Comparison of ENCODE assay signal across 30 cellular contexts in genomic region chr4:1583859-1584258, GRCh38.
"Had no signal": no experiment of that assay in that cellular context is flagged by ENCODE, and none has a peak within 500 bp of the region (broad histone marks: within the 10 kb centered on the region; RNA-seq: fewer than 3 reads in every experiment).

No MANE protein-coding gene starts in this region.

- H3K4me1 ChIP-seq: parathyroid adenoma, testis, upper lobe of right lung had no signal

- H3K27ac Mint-ChIP-seq: mesothelial cell of epicardium; nephron; stimulated activated naive B cell treated with anti-CD40 and anti-IgM and Interleukin-4, amounts not matched to agents 10 μg/mL and 1 μg/mL and 100 μg/mL, for 72 hours had no signal

- H3K36me3 ChIP-seq: left lung, lower lobe of right lung, right atrium auricular region, right lobe of liver, stomach, thyroid gland, transverse colon, upper lobe of right lung had no signal

- H3K9me3 ChIP-seq: lower lobe of right lung, testis, thyroid gland, transverse colon, upper lobe of right lung had no signal

- H3K27me3 ChIP-seq: left lung, right atrium auricular region, right lobe of liver, stomach, testis, thyroid gland, transverse colon, upper lobe of right lung had no signal

- H2AFZ ChIP-seq: parathyroid adenoma had no signal

- H3K4me3 Mint-ChIP-seq: immature natural killer cell; mesothelial cell of epicardium; naive thymus-derived CD8-positive, alpha-beta T cell; nephron; neural crest cell; stimulated activated naive B cell treated with anti-CD40 and anti-IgM and Interleukin-4, amounts not matched to agents 10 μg/mL and 1 μg/mL and 100 μg/mL, for 72 hours had no signal

- H3K9ac ChIP-seq: parathyroid adenoma had no signal

- H3K36me3 Mint-ChIP-seq: mesothelial cell of epicardium; stimulated activated naive B cell treated with anti-CD40 and anti-IgM and Interleukin-4, amounts not matched to agents 10 μg/mL and 1 μg/mL and 100 μg/mL, for 72 hours had no signal

- H3K4me2 ChIP-seq: smooth muscle cell had no signal

- ATAC-seq: left colon; left lung; lower lobe of right lung; naive thymus-derived CD8-positive, alpha-beta T cell; right lobe of liver; stimulated activated naive B cell treated with anti-CD40 and anti-IgM and Interleukin-4, amounts not matched to agents 10 μg/mL and 1 μg/mL and 100 μg/mL, for 72 hours; stimulated activated naive CD8-positive, alpha-beta T cell treated with anti-CD3 and anti-CD28 coated beads, Interleukin-15, Interleukin-2, amounts not matched to agents 100 U/mL and 50 U/mL, for 24 hours; upper lobe of right lung had no signal

- FAIRE-seq: islet of Langerhans, kidney, urothelium cell line had no signal

- H3K27ac ChIP-seq: left lung, lower lobe of right lung, parathyroid adenoma, right atrium auricular region, right lobe of liver, stomach, testis, thyroid gland, transverse colon, upper lobe of right lung had no signal

- H3K27me3 Mint-ChIP-seq: stimulated activated naive B cell treated with anti-CD40 and anti-IgM and Interleukin-4, amounts not matched to agents 10 μg/mL and 1 μg/mL and 100 μg/mL, for 72 hours had no signal

- H3K79me2 ChIP-seq: parathyroid adenoma had no signal

- H3K4me3 ChIP-seq: left lung, lower lobe of right lung, right atrium auricular region, right lobe of liver, smooth muscle cell, stomach, testis, thyroid gland, transverse colon, upper lobe of right lung had no signal

- DNase-seq: hypothalamus; immature natural killer cell; mammary epithelial cell; mesendoderm; nucleus accumbens; stimulated activated CD4-positive, alpha-beta T cell treated with anti-CD3 and anti-CD28 coated beads, Interleukin-1b, Interleukin-23, amount 100 ng/mL, for 48 hours; stimulated activated CD4-positive, alpha-beta T cell treated with anti-CD3 and anti-CD28 coated beads, Interleukin-2, amount 100 ng/mL, for 48 hours; stimulated activated CD4-positive, alpha-beta T cell treated with anti-CD3 and anti-CD28 coated beads, Interleukin-4, amount 100 ng/mL, for 4 hours; stimulated activated CD8-positive, alpha-beta memory T cell treated with anti-CD3 and anti-CD28 coated beads, Interleukin-4, amount 100 ng/mL, for 48 hours; stimulated activated naive B cell treated with anti-CD40 and anti-IgM and Interleukin-4, amounts not matched to agents 10 μg/mL and 1 μg/mL and 100 μg/mL, for 72 hours; stimulated activated naive CD8-positive, alpha-beta T cell treated with anti-CD3 and anti-CD28 coated beads, Interleukin-15, Interleukin-2, amounts not matched to agents 100 U/mL and 50 U/mL, for 24 hours; stomach; testis; thyroid gland; transverse colon had no signal
